ENCODE assay signal across 7 cellular contexts in the genomic region with DNA sequence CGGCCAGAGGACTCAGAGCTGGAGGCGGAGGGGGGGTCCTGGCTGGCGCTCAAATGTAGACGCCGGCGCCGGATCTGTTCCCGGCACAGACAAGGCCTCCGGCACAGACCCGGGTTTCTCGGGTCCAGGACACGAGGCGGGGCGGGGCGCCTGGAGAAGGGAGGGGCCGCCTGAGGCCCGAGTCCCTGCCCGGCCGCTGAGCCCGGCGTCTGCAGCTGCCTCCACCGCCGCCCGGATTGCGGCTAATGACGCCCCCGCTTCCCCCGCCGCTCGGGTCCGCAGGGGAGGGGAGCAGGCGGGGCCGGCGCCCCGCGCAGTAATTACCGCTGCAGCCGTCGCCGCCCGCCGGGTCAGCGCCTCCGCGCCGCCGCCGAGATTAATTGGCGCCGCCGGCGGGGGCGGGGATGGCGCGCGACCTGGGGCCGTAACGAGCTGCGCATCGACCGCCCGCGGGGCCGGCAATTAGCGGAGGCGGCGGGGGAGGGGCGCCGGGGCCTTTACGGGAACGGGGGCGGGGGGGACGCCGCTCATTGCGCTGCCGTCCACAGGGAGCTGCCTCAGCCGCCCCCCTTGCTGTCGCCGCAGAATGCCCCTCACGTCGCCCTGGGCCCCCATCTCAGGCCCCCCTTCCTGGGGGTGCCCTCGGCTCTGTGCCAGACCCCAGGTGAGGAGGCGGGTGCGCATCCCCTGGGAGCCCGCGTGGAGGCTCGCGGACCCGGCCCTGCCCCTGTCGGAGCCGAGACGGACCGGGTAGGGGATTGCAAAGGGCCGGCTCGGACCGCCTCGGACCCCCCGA. TPM values are rescaled to one million over a fixed set of nuclear protein-coding genes. Genes with fewer than 3 reads are reported as not detected.
DNase-seq lines count a peak whose midpoint lies in the region; ATAC-seq and TF ChIP-seq lines count a peak whose summit lies in the region.

No MANE protein-coding gene starts in this region.

- H3K36me3 Mint-ChIP-seq in neural crest cell (ENCODE audit: low read depth) = peaks cover 3% of the 10 kb centered on the region

- no peak for ATAC-seq in HG02885 (IDR thresholded peaks at IDR 0.05; ENCODE audit: poor library complexity, unreplicated experiment)
- no peak for ATAC-seq in GM21825 (IDR thresholded peaks at IDR 0.05; ENCODE audit: unreplicated experiment)

- peaks cover 72% of the 10 kb centered on the region for H3K27me3 Mint-ChIP-seq in neural crest cell (ENCODE audit: low read depth)

- H3K4me1 Mint-ChIP-seq in neural crest cell = no peaks in the 10 kb centered on the region

- TF ChIP-seq CTCF in VCaP (conservative IDR thresholded peaks at IDR 0.05) (no peak), fibroblast of pulmonary artery (IDR thresholded peaks at IDR 0.05; ENCODE audit: low read length, missing control alignments) (no peak), neural crest cell (conservative IDR thresholded peaks at IDR 0.05) (no peak)

- peak overlapping the region; percentile 91 for H3K27ac ChIP-seq in VCaP

- no peak overlapping the region for H3K27ac Mint-ChIP-seq in neural crest cell (ENCODE audit: unreplicated experiment)

- peak overlapping the region; percentile 47 for H3K4me3 Mint-ChIP-seq in neural crest cell

- peak overlapping the region; percentile 37 for H3K4me3 ChIP-seq in fibroblast of pulmonary artery (replicated peaks; ENCODE audit: low read depth, low read length)

- H3K9me3 Mint-ChIP-seq in neural crest cell = no peaks in the 10 kb centered on the region

- DNase-seq in ELR (ENCODE audit: low read depth) (peak; percentile 78), NCI-H1092 treated with DMSO at 0.1 percent for 48 hours (lab: John Stamatoyannopoulos, UW) (peak; percentile 38), fibroblast of pulmonary artery (ENCODE audit: low read depth) (peak; percentile 67), neural crest cell (ENCODE audit: low read depth, low spot score) (no peak)

RNA-seq across cellular contexts. Expression of gene NOC2L, which starts 17.3 kb away (rescaled TPM):
- 95.4 and 106 TPM in 2 replicates for total RNA-seq in neural crest cell

RNA-seq across cellular contexts. Expression of gene SAMD11, which starts 18.1 kb away (rescaled TPM):
- 0.14 TPM in 1 of 2 replicates, not detected in the other for total RNA-seq in neural crest cell

RNA-seq across cellular contexts. Expression of gene KLHL17, which starts 18.6 kb away (rescaled TPM):
- total RNA-seq in neural crest cell = 41.5 and 43.9 TPM in 2 replicates

RNA-seq across cellular contexts. Expression of gene PLEKHN1, which starts 24.5 kb away (rescaled TPM):
- not detected in 2 replicates for total RNA-seq in neural crest cell

RNA-seq across cellular contexts. Expression of gene PERM1, which starts 40.1 kb away (rescaled TPM):
- 0.11 TPM in 1 of 2 replicates, not detected in the other for total RNA-seq in neural crest cell
